In genomic region chr1:92817137-92817697, GRCh38 we compare ENCODE assay signal across 17 cellular contexts.
"Had no signal": no experiment of that assay in that cellular context is flagged by ENCODE, and none has a peak within 500 bp of the region (broad histone marks: within the 10 kb centered on the region; RNA-seq: fewer than 3 reads in every experiment).

No MANE protein-coding gene starts in this region.

- ATAC-seq: heart right ventricle, psoas muscle, sciatic nerve had no signal

- FAIRE-seq: frontal cortex, keratinocyte, TTC549 had no signal

- H3K27ac ChIP-seq: adrenal gland, heart right ventricle, psoas muscle had no signal

- H3K4me1 ChIP-seq: adrenal gland, heart right ventricle, psoas muscle had no signal

- H3K9me3 ChIP-seq: adrenal gland, heart right ventricle, psoas muscle had no signal

- DNase-seq: activated naive CD4-positive, alpha-beta T cell treated with anti-CD3 and anti-CD28 coated beads, Interleukin-2, amount 50 U/mL, for 16 hours; adrenal gland; caudate nucleus; cortex of kidney; effector CD8-positive, alpha-beta T cell; heart right ventricle; natural killer cell; nucleus accumbens; psoas muscle; stimulated activated CD4-positive, alpha-beta T cell treated with anti-CD3 and anti-CD28 coated beads, Interleukin-2, amount 100 ng/mL, for 24 hours; stimulated activated naive CD4-positive, alpha-beta T cell; T-helper 2 cell had no signal

- H3K4me3 ChIP-seq: adrenal gland, heart right ventricle, lung, psoas muscle had no signal

- H3K27me3 ChIP-seq: adrenal gland, heart right ventricle had no signal

- H3K36me3 ChIP-seq: adrenal gland, heart right ventricle had no signal
